Comparison of ENCODE assay signal across 13 cellular contexts in genomic region chr4:142128529-142128928, GRCh38.
DNase-seq lines count a peak whose midpoint lies in the region; ATAC-seq and FAIRE-seq lines count a peak whose summit lies in the region.
"Had no signal": no experiment of that assay in that cellular context is flagged by ENCODE, and none has a peak within 500 bp of the region (broad histone marks: within the 10 kb centered on the region; RNA-seq: fewer than 3 reads in every experiment).

No MANE protein-coding gene starts in this region.

- DNase-seq in stimulated activated naive CD8-positive, alpha-beta T cell treated with anti-CD3 and anti-CD28 coated beads, Interleukin-15, Interleukin-2, amounts not matched to agents 100 U/mL and 50 U/mL, for 24 hours: no peak
- DNase-seq in middle frontal gyrus (ENCODE audit: extremely low spot score, low spot score) (peak; percentile 5), AML-193 (lab: John Stamatoyannopoulos, UW) (no peak), DMS 273 (lab: John Stamatoyannopoulos, UW; ENCODE audit: unreplicated experiment) (no peak)
- DNase-seq: activated CD4-positive, CD25-positive, alpha-beta regulatory T cell; effector CD8-positive, alpha-beta T cell; MV-4-11; NCI-H524 had no signal

- H3K9me3 Mint-ChIP-seq in stimulated activated naive CD8-positive, alpha-beta T cell treated with anti-CD3 and anti-CD28 coated beads, Interleukin-15, Interleukin-2, amounts not matched to agents 100 ng/mL and 50 ng/mL, for 24 hours: no peaks in the 10 kb centered on the region

- no peaks in the 10 kb centered on the region for H3K27me3 Mint-ChIP-seq in stimulated activated naive CD8-positive, alpha-beta T cell treated with anti-CD3 and anti-CD28 coated beads, Interleukin-15, Interleukin-2, amounts not matched to agents 100 ng/mL and 50 ng/mL, for 24 hours

- peak overlapping the region; percentile 36 for H3K27ac Mint-ChIP-seq in stimulated activated naive CD8-positive, alpha-beta T cell treated with anti-CD3 and anti-CD28 coated beads, Interleukin-15, Interleukin-2, amounts not matched to agents 100 ng/mL and 50 ng/mL, for 24 hours

- H3K36me3 Mint-ChIP-seq in stimulated activated naive CD8-positive, alpha-beta T cell treated with anti-CD3 and anti-CD28 coated beads, Interleukin-15, Interleukin-2, amounts not matched to agents 100 ng/mL and 50 ng/mL, for 24 hours (ENCODE audit: low read depth): peaks cover 3% of the 10 kb centered on the region

- no peak for ATAC-seq in stimulated activated naive CD8-positive, alpha-beta T cell treated with anti-CD3 and anti-CD28 coated beads, Interleukin-15, Interleukin-2, amounts not matched to agents 100 U/mL and 50 U/mL, for 24 hours
- ATAC-seq in GM19328 (IDR thresholded peaks at IDR 0.05; ENCODE audit: unreplicated experiment): no peak
- no peak for ATAC-seq in GM21529 (IDR thresholded peaks at IDR 0.05; ENCODE audit: unreplicated experiment)

- FAIRE-seq in endometrium (lab: Jason Lieb, UNC): peak; percentile 39
- FAIRE-seq: H54 had no signal

- no peak overlapping the region for H3K4me3 Mint-ChIP-seq in stimulated activated naive CD8-positive, alpha-beta T cell treated with anti-CD3 and anti-CD28 coated beads, Interleukin-15, Interleukin-2, amounts not matched to agents 100 ng/mL and 50 ng/mL, for 24 hours

- H3K4me1 Mint-ChIP-seq in stimulated activated naive CD8-positive, alpha-beta T cell treated with anti-CD3 and anti-CD28 coated beads, Interleukin-15, Interleukin-2, amounts not matched to agents 100 ng/mL and 50 ng/mL, for 24 hours (ENCODE audit: low read depth): peaks cover 16% of the 10 kb centered on the region
